ENCODE assay signal across 8 cellular contexts in genomic region chr3:41200669-41201021, GRCh38. TPM values are rescaled to one million over a fixed set of nuclear protein-coding genes. Genes with fewer than 3 reads are reported as not detected.
DNase-seq lines count a peak whose midpoint lies in the region; ATAC-seq and TF ChIP-seq lines count a peak whose summit lies in the region.

No MANE protein-coding gene starts in this region.

- peak overlapping the region; percentile 74 for H3K27ac Mint-ChIP-seq in MCF 10A (ENCODE audit: low read depth, unreplicated experiment)

- H3K4me3 ChIP-seq in PC-9 (peak overlapping the region; percentile 95), left lung (peak overlapping the region; percentile 72 to 73), subcutaneous abdominal adipose tissue (ENCODE audit: low read depth in 1 of 5, low read length in 5 of 5) (peak overlapping the region; percentile 87 to 97 (median 95))

- peaks cover 28% of the 10 kb centered on the region for H3K4me1 Mint-ChIP-seq in MCF 10A (ENCODE audit: insufficient read depth, unreplicated experiment)

- peak overlapping the region; percentile 99 for H3K4me2 ChIP-seq in PC-9

- TF ChIP-seq CTCF in PC-9 (conservative IDR thresholded peaks at IDR 0.05) = no peak
- TF ChIP-seq CTCF in MCF 10A (IDR thresholded peaks at IDR 0.05; ENCODE audit: unreplicated experiment) = no peak
- TF ChIP-seq CTCF in left lung (IDR thresholded peaks at IDR 0.05) = no peak

- POLR2A ChIA-PET in PC-9 (lab: Charles Lee; ENCODE audit: unreplicated experiment) (interaction anchor here (0.7 kb wide), 1 partner anchor 10 kb away, joined by 5 read pairs; no protein-coding TSS in a partner anchor), MCF 10A (lab: Yijun Ruan, JAX) (interaction anchor here (0.7 to 4.1 kb wide), 10 partner anchors 9 to 747 kb away, joined by 3 to 53 read pairs (median 6); no protein-coding TSS in a partner anchor)

- peak overlapping the region; percentile 82 for H3K4me3 Mint-ChIP-seq in MCF 10A (ENCODE audit: unreplicated experiment)

- no peaks in the 10 kb centered on the region for H3K9me3 Mint-ChIP-seq in MCF 10A (ENCODE audit: unreplicated experiment)

- no peak overlapping the region for H2AFZ ChIP-seq in PC-9

- H3K9ac ChIP-seq in subcutaneous abdominal adipose tissue (ENCODE audit: low read length in 5 of 5) = peak overlapping the region; percentile 62 to 90 (median 79)

- no peaks in the 10 kb centered on the region for H3K27me3 Mint-ChIP-seq in MCF 10A (ENCODE audit: insufficient read depth, unreplicated experiment)

- no peaks in the 10 kb centered on the region for H3K9me2 ChIP-seq in PC-9 (ENCODE audit: insufficient read depth)

- peaks cover 12% of the 10 kb centered on the region for H3K36me3 ChIP-seq in PC-9 (ENCODE audit: low read depth)
- no peaks in the 10 kb centered on the region for H3K36me3 ChIP-seq in left lung
- no peaks in the 10 kb centered on the region for H3K36me3 ChIP-seq in subcutaneous abdominal adipose tissue (ENCODE audit: control insufficient read depth in 5 of 5, insufficient read depth in 5 of 5, low read length in 5 of 5)

- CTCF ChIA-PET in PC-9 (lab: Charles Lee) (no interaction called here), MCF 10A (lab: Yijun Ruan, JAX) (interaction anchor here (0.7 to 3.0 kb wide), 4 partner anchors 85 to 1006 kb away, joined by 3 to 25 read pairs (median 4); no protein-coding TSS in a partner anchor)

- intact Hi-C loops in PC-9 (cut with micrococcal nuclease; ENCODE audit: unreplicated experiment) (loop anchor here (10.0 kb wide), 1 partner anchor 884 kb away; no protein-coding TSS in a partner anchor), MCF 10A (cut with micrococcal nuclease) (loop anchor here (5.0 to 10.0 kb wide), 5 partner anchors 67 to 726 kb away; partner anchors contain the start of gene ZNF619), left lung (cut with DNase I) (no loop called here)

- H3K27me3 ChIP-seq in PC-9 (ENCODE audit: insufficient read depth, low read depth) (no peaks in the 10 kb centered on the region), left lung (no peaks in the 10 kb centered on the region), subcutaneous abdominal adipose tissue (ENCODE audit: control insufficient read depth in 5 of 5, insufficient read depth in 4 of 5, low read length in 5 of 5) (no peaks in the 10 kb centered on the region)

- peaks cover 56% of the 10 kb centered on the region for H4K20me1 ChIP-seq in PC-9 (ENCODE audit: insufficient read depth)

- peak; percentile 2 for ATAC-seq in left lung

- H3F3A ChIP-seq in PC-9 (ENCODE audit: insufficient read depth, low read depth) = no peaks in the 10 kb centered on the region

- H3K79me2 ChIP-seq in PC-9 (ENCODE audit: low read depth) = peaks cover 61% of the 10 kb centered on the region

- H3K9me3 ChIP-seq in PC-9 (ENCODE audit: insufficient read depth, low read depth) (no peaks in the 10 kb centered on the region), left lung (no peaks in the 10 kb centered on the region), subcutaneous abdominal adipose tissue (ENCODE audit: control insufficient read depth in 5 of 5, low read length in 5 of 5) (no peaks in the 10 kb centered on the region)

- DNase-seq in stimulated activated CD4-positive, alpha-beta T cell treated with anti-CD3 and anti-CD28 coated beads, Interleukin-15, amount 100 ng/mL, for 24 hours = peak; percentile 24
- no peak for DNase-seq in stimulated activated CD4-positive, alpha-beta T cell treated with anti-CD3 and anti-CD28 coated beads, Interleukin-4, amount 100 ng/mL, for 1 hour
- DNase-seq in PC-9 = peak in 1 of 2 experiments; percentile 6
- DNase-seq in MCF 10A (ENCODE audit: unreplicated experiment) = peak; percentile 49
- no peak for DNase-seq in left lung
- DNase-seq in COLO668 (lab: John Stamatoyannopoulos, UW; ENCODE audit: unreplicated experiment) = no peak
- DNase-seq in NK-92 (lab: John Stamatoyannopoulos, UW; ENCODE audit: unreplicated experiment) = no peak

- peak overlapping the region; percentile 59 for H3K27ac ChIP-seq in PC-9
- peak overlapping the region; percentile 98 to 99 for H3K27ac ChIP-seq in left lung
- H3K27ac ChIP-seq in subcutaneous abdominal adipose tissue (ENCODE audit: low read depth, low read length) = peak overlapping the region; percentile 82

- BruUV-seq in PC-9 (replicated peaks; lab: Mats Ljungman, UMichigan) (TSS peak; percentile 67), MCF 10A (replicated peaks; lab: Mats Ljungman, UMichigan) (no TSS peak)

- peaks cover 8% of the 10 kb centered on the region for H3K36me3 Mint-ChIP-seq in MCF 10A (ENCODE audit: insufficient read depth, unreplicated experiment)

- H3K4me1 ChIP-seq in PC-9 (replicated peaks; ENCODE audit: insufficient read depth) = peaks cover 31% of the 10 kb centered on the region
- peaks cover 21 to 57% of the 10 kb centered on the region in 2 donors for H3K4me1 ChIP-seq in left lung
- peaks cover 0 to 47% (median 45%) of the 10 kb centered on the region in 5 donors for H3K4me1 ChIP-seq in subcutaneous abdominal adipose tissue (ENCODE audit: control insufficient read depth in 5 of 5, insufficient read depth in 5 of 5, low read length in 5 of 5)

RNA-seq across cellular contexts. Expression of gene CTNNB1, which starts 1.3 kb away (rescaled TPM):
- total RNA-seq in PC-9 (2021) (251 and 293 TPM in 2 replicates), MCF 10A (2022) (222 and 244 TPM in 2 replicates), left lung (100 to 1,000 TPM; 289 to 432 TPM)

Comparison
In these comparisons a context has a peak if more than half of its experiments do, and no peak if none do; other contexts are left out.
1. DNase-seq: peak in stimulated activated CD4-positive, alpha-beta T cell treated with anti-CD3 and anti-CD28 coated beads, Interleukin-15, amount 100 ng/mL, for 24 hours (single experiment) and MCF 10A (single experiment); none in stimulated activated CD4-positive, alpha-beta T cell treated with anti-CD3 and anti-CD28 coated beads, Interleukin-4, amount 100 ng/mL, for 1 hour (single experiment), left lung (0 of 2), COLO668 (single experiment) and NK-92 (single experiment).
2. intact Hi-C loops: an anchor here in PC-9 (10.0 kb wide) and MCF 10A (5.0 to 10.0 kb wide); none called in left lung.
3. Peak in every context shown above with its lines, with median percentiles within 50 percentile points of each other: H3K27ac ChIP-seq and H3K4me3 ChIP-seq.